ENCODE assay signal across 1 cellular context in genomic region chrX:153927936-153928760, GRCh38.
TF ChIP-seq lines count a peak whose summit lies in the region.

No MANE protein-coding gene starts in this region.

TF ChIP-seq in HepG2, 621 proteins besides CTCF, POLR2A, EP300 and RAD21 (continues in another document):
- TF ChIP-seq ZNF790 (CRISPR knock-in tag; IDR thresholded peaks at IDR 0.05; ENCODE audit: borderline replicate concordance) = no peak
- TF ChIP-seq MLX (CRISPR knock-in tag; IDR thresholded peaks at IDR 0.05) = no peak
- TF ChIP-seq GABPA (IDR thresholded peaks at IDR 0.05; ENCODE audit: low read depth, low read length) = no peak
- peak; percentile 83 for TF ChIP-seq GABPA (CRISPR knock-in tag; IDR thresholded peaks at IDR 0.05; ENCODE audit: low read depth)
- TF ChIP-seq LCORL (IDR thresholded peaks at IDR 0.05) = no peak
- TF ChIP-seq LCORL (CRISPR knock-in tag; IDR thresholded peaks at IDR 0.05) = no peak
- peak; percentile 34; the same call in 1 of the 2 replicates for TF ChIP-seq SOX5 (CRISPR knock-in tag; IDR thresholded peaks at IDR 0.05; ENCODE audit: borderline replicate concordance)
- no peak for TF ChIP-seq NR2F1 (CRISPR knock-in tag; IDR thresholded peaks at IDR 0.05)
- no peak for TF ChIP-seq ASH2L (IDR thresholded peaks at IDR 0.05; ENCODE audit: insufficient read length, low read depth, low read length)
- TF ChIP-seq TFAP4 (IDR thresholded peaks at IDR 0.05; ENCODE audit: borderline replicate concordance, low read depth) = peak; percentile 62; the same call in 1 of the 2 replicates
- TF ChIP-seq RELA (CRISPR knock-in tag; IDR thresholded peaks at IDR 0.05) = 0 out of 2 replicates have a peak, but pooled peaks have one; percentile 12
- no peak for TF ChIP-seq GATAD2A (CRISPR knock-in tag; IDR thresholded peaks at IDR 0.05)
- TF ChIP-seq ERF (CRISPR knock-in tag; IDR thresholded peaks at IDR 0.05) = peak; percentile 59; the same call in 1 of the 2 replicates
- TF ChIP-seq CENPBD1 (CRISPR knock-in tag; IDR thresholded peaks at IDR 0.05; ENCODE audit: borderline replicate concordance, low read depth) = no peak
- TF ChIP-seq RFX3 (CRISPR knock-in tag; IDR thresholded peaks at IDR 0.05) = no peak
- TF ChIP-seq ZC3H13 (CRISPR knock-in tag; IDR thresholded peaks at IDR 0.05) = peak; percentile 74; the same call in 1 of the 2 replicates
- TF ChIP-seq MNT (IDR thresholded peaks at IDR 0.05) = no peak
- TF ChIP-seq SPEN (CRISPR knock-in tag; IDR thresholded peaks at IDR 0.05; ENCODE audit: low read depth) = peak; percentile 85
- peak; percentile 53; the same call in 1 of the 2 replicates for TF ChIP-seq ZNF777 (CRISPR knock-in tag; IDR thresholded peaks at IDR 0.05)
- TF ChIP-seq ATF5 (CRISPR knock-in tag; IDR thresholded peaks at IDR 0.05; ENCODE audit: low read depth) = no peak
- TF ChIP-seq HDAC1 (CRISPR knock-in tag; IDR thresholded peaks at IDR 0.05) = peak; percentile 49; the same call in 1 of the 2 replicates
- peak; percentile 28; the same call in 1 of the 2 replicates for TF ChIP-seq ZNF556 (CRISPR knock-in tag; IDR thresholded peaks at IDR 0.05; ENCODE audit: borderline replicate concordance)
- peak; percentile 81 for TF ChIP-seq GMEB1 (CRISPR knock-in tag; IDR thresholded peaks at IDR 0.05; ENCODE audit: borderline replicate concordance)
- TF ChIP-seq YEATS4 (CRISPR knock-in tag; IDR thresholded peaks at IDR 0.05; ENCODE audit: borderline replicate concordance) = peak; percentile 51; the same call in 1 of the 2 replicates
- no peak for TF ChIP-seq CHD4 (IDR thresholded peaks at IDR 0.05; ENCODE audit: borderline replicate concordance, low read length)
- TF ChIP-seq ZNF792 (CRISPR knock-in tag; IDR thresholded peaks at IDR 0.05) = no peak
- TF ChIP-seq PHF5A (CRISPR knock-in tag; IDR thresholded peaks at IDR 0.05; ENCODE audit: low read depth, unreplicated experiment) = peak; percentile 34
- no peak for TF ChIP-seq SKI (IDR thresholded peaks at IDR 0.05; ENCODE audit: partially characterized antibody)
- peak; percentile 49; the same call in 1 of the 2 replicates for TF ChIP-seq KDM5B (CRISPR knock-in tag; IDR thresholded peaks at IDR 0.05; ENCODE audit: borderline replicate concordance)
- TF ChIP-seq PRMT3 (CRISPR knock-in tag; IDR thresholded peaks at IDR 0.05; ENCODE audit: borderline replicate concordance, low read depth) = no peak
- no peak for TF ChIP-seq RBM39 (IDR thresholded peaks at IDR 0.05; ENCODE audit: low read depth, low read length, poor library complexity, severe bottlenecking)
- 0 out of 2 replicates have a peak, but pooled peaks have one; percentile 19 for TF ChIP-seq CREB1 (IDR thresholded peaks at IDR 0.05)
- TF ChIP-seq CREB1 (CRISPR knock-in tag; IDR thresholded peaks at IDR 0.05) = 0 out of 2 replicates have a peak, but pooled peaks have one; percentile 38
- no peak for TF ChIP-seq NR1H2 (CRISPR knock-in tag; IDR thresholded peaks at IDR 0.05; ENCODE audit: borderline replicate concordance, low read depth)
- TF ChIP-seq ZIK1 (CRISPR knock-in tag; IDR thresholded peaks at IDR 0.05; ENCODE audit: borderline replicate concordance, low read depth) = 0 out of 2 replicates have a peak, but pooled peaks have one; percentile 47
- no peak for TF ChIP-seq FOXO4 (CRISPR knock-in tag; conservative IDR thresholded peaks at IDR 0.05)
- TF ChIP-seq RBFOX2 (IDR thresholded peaks at IDR 0.05; ENCODE audit: low read depth, low read length) = peak; percentile 80
- TF ChIP-seq RFXANK (CRISPR knock-in tag; IDR thresholded peaks at IDR 0.05) = no peak
- no peak for TF ChIP-seq ZNF800 (CRISPR knock-in tag; IDR thresholded peaks at IDR 0.05)
- TF ChIP-seq ZNF589 (CRISPR knock-in tag; conservative IDR thresholded peaks at IDR 0.05) = no peak
- TF ChIP-seq ZSCAN20 (CRISPR knock-in tag; IDR thresholded peaks at IDR 0.05; ENCODE audit: borderline replicate concordance) = no peak
- 0 out of 2 replicates have a peak, but pooled peaks have one; percentile 25 for TF ChIP-seq DR1 (CRISPR knock-in tag; IDR thresholded peaks at IDR 0.05)
- TF ChIP-seq MLLT10 (CRISPR knock-in tag; IDR thresholded peaks at IDR 0.05) = no peak
- TF ChIP-seq NFYC (CRISPR knock-in tag; IDR thresholded peaks at IDR 0.05) = peak; percentile 78
- TF ChIP-seq NFATC3 (CRISPR knock-in tag; IDR thresholded peaks at IDR 0.05) = no peak
- no peak for TF ChIP-seq MBD4 (IDR thresholded peaks at IDR 0.05; ENCODE audit: borderline replicate concordance, low read length)
- TF ChIP-seq IRF2 (CRISPR knock-in tag; IDR thresholded peaks at IDR 0.05) = peak; percentile 51; the same call in 1 of the 2 replicates
- no peak for TF ChIP-seq RXRB (CRISPR knock-in tag; IDR thresholded peaks at IDR 0.05; ENCODE audit: borderline replicate concordance)
- TF ChIP-seq AKAP8 (CRISPR knock-in tag; IDR thresholded peaks at IDR 0.05) = peak; percentile 81; the same call in 1 of the 2 replicates
- no peak for TF ChIP-seq CREM (IDR thresholded peaks at IDR 0.05)
- no peak for TF ChIP-seq CREM (CRISPR knock-in tag; IDR thresholded peaks at IDR 0.05)
- 0 out of 2 replicates have a peak, but pooled peaks have one; percentile 20 for TF ChIP-seq MIER3 (CRISPR knock-in tag; IDR thresholded peaks at IDR 0.05; ENCODE audit: borderline replicate concordance)
- TF ChIP-seq HNF1A (IDR thresholded peaks at IDR 0.05; ENCODE audit: low read depth) = no peak
- TF ChIP-seq HNF1A (CRISPR knock-in tag; IDR thresholded peaks at IDR 0.05; ENCODE audit: borderline replicate concordance) = 0 out of 2 replicates have a peak, but pooled peaks have one; percentile 44
- TF ChIP-seq KLF15 (CRISPR knock-in tag; IDR thresholded peaks at IDR 0.05; ENCODE audit: borderline replicate concordance) = no peak
- TF ChIP-seq MXI1 (IDR thresholded peaks at IDR 0.05; ENCODE audit: borderline replicate concordance, low read depth, low read length) = peak; percentile 58; the same call in 1 of the 3 replicates
- peak; percentile 40; the same call in 1 of the 2 replicates for TF ChIP-seq NR2C2 (CRISPR knock-in tag; IDR thresholded peaks at IDR 0.05; ENCODE audit: borderline replicate concordance)
- peak; percentile 76 for TF ChIP-seq SP2 (CRISPR knock-in tag; IDR thresholded peaks at IDR 0.05)
- TF ChIP-seq TFDP1 (CRISPR knock-in tag; IDR thresholded peaks at IDR 0.05; ENCODE audit: borderline replicate concordance) = peak; percentile 66; the same call in 1 of the 2 replicates
